In the genomic region with DNA sequence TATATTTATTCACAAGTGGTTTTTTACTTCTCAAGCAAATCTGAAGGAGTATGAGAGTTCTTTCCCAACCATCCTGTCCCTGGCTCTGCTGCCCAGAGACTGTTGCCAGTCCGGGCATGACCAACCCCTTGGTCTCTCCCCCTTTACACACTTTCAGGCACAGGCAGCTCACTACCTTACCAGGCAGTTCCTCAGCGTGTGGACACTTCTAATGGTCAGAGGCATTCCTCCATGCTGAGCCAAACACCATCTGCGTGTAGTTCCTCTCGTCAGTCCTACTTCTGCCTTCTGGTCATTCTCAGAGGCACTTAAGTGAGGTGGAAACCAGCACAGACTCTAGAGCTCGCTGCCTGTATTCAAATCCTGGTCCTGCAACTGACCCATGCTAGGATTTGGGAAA, we compare ENCODE assay signal across 22 cellular contexts. TPM values are rescaled to one million over a fixed set of nuclear protein-coding genes. Genes with fewer than 3 reads are reported as not detected.
A peak's percentile ranks its signal among the peaks of the same experiment; 100 is the strongest.
DNase-seq lines count a peak whose midpoint lies in the region; ATAC-seq, FAIRE-seq and TF ChIP-seq lines count a peak whose summit lies in the region.
"Had no signal": no experiment of that assay in that cellular context is flagged by ENCODE, and none has a peak within 500 bp of the region (broad histone marks: within the 10 kb centered on the region; RNA-seq: fewer than 3 reads in every experiment).

No MANE protein-coding gene starts in this region.

- ATAC-seq in right cardiac atrium, result peak; percentile 9 to 13
- peak; percentile 33 to 77 (median 48) for ATAC-seq in psoas muscle
- no peak for ATAC-seq in GM18909 (IDR thresholded peaks at IDR 0.05; ENCODE audit: poor library complexity, unreplicated experiment)
- ATAC-seq in left colon, result no peak

- no TSS peak for BruUV-seq in mammary epithelial cell (replicated peaks; lab: Mats Ljungman, UMichigan)

- H3K79me2 ChIP-seq in mammary epithelial cell (ENCODE audit: insufficient read depth, low read length), result no peaks in the 10 kb centered on the region

- H3K4me1 ChIP-seq in right cardiac atrium (ENCODE audit: control insufficient read depth, insufficient read depth, low read length) (peaks cover 5% of the 10 kb centered on the region), psoas muscle (peaks cover 11% of the 10 kb centered on the region), mammary epithelial cell (ENCODE audit: insufficient read depth, low read length) (no peaks in the 10 kb centered on the region)
- H3K4me1 ChIP-seq: BLaER1 had no signal

- CTCF ChIA-PET in mammary epithelial cell (lab: Charles Lee; ENCODE audit: low non-redundant PET), result no interaction called here

- H3K27ac ChIP-seq in right cardiac atrium (ENCODE audit: low read length) (no peak overlapping the region), psoas muscle (no peak overlapping the region), mammary epithelial cell (ENCODE audit: insufficient read depth, low read depth, low read length) (no peak overlapping the region)
- H3K27ac ChIP-seq: BLaER1, RWPE1 had no signal

- no peaks in the 10 kb centered on the region for H4K20me1 ChIP-seq in mammary epithelial cell (ENCODE audit: insufficient read depth, low read length)
- H4K20me1 ChIP-seq: BLaER1 had no signal

- H3K9me3 ChIP-seq in right cardiac atrium (ENCODE audit: control insufficient read depth, low read length) (no peaks in the 10 kb centered on the region), psoas muscle (no peaks in the 10 kb centered on the region), mammary epithelial cell (replicated peaks; ENCODE audit: insufficient read depth, low read length) (no peaks in the 10 kb centered on the region)

- H3K4me3 ChIP-seq in right cardiac atrium (ENCODE audit: low read length) (no peak overlapping the region), psoas muscle (no peak overlapping the region), mammary epithelial cell (replicated peaks in 1 of 3; ENCODE audit: insufficient read depth in 1 of 3, low read depth in 2 of 3, low read length in 3 of 3) (no peak overlapping the region)
- H3K4me3 ChIP-seq: BLaER1 had no signal

- H3K27me3 ChIP-seq in right cardiac atrium (ENCODE audit: control insufficient read depth, insufficient read depth), result no peaks in the 10 kb centered on the region
- H3K27me3 ChIP-seq in psoas muscle (ENCODE audit: insufficient read depth in 3 of 3, low read length in 2 of 3), result no peaks in the 10 kb centered on the region
- H3K27me3 ChIP-seq in mammary epithelial cell (ENCODE audit: insufficient read depth, low read length), result no peaks in the 10 kb centered on the region
- H3K27me3 ChIP-seq: BLaER1 had no signal

- WGBS in right cardiac atrium, result 68% methylated on average over 5 of the region's 5 CpGs
- 50 to 86% (median 64%) methylated on average over 5 of the region's 5 CpGs for WGBS in psoas muscle, 3 donors
- WGBS in mammary epithelial cell (ENCODE audit: low coverage, missing lambda C conversion rate), result 65% methylated on average over 5 of the region's 5 CpGs

- H3K36me3 ChIP-seq in psoas muscle (ENCODE audit: insufficient read depth in 1 of 2, low read depth in 1 of 2), result peaks cover 0 to 34% of the 10 kb centered on the region in 2 donors
- no peaks in the 10 kb centered on the region for H3K36me3 ChIP-seq in mammary epithelial cell (ENCODE audit: insufficient read depth, low read length)
- H3K36me3 ChIP-seq: BLaER1 had no signal

- no peak overlapping the region for H3K4me2 ChIP-seq in mammary epithelial cell (ENCODE audit: insufficient read depth, low read depth, low read length)
- H3K4me2 ChIP-seq: BLaER1 had no signal

- H2AFZ ChIP-seq in mammary epithelial cell (ENCODE audit: low read depth, low read length), result no peak overlapping the region

- no peak overlapping the region for H3K9ac ChIP-seq in mammary epithelial cell (ENCODE audit: insufficient read depth, low read length)
- H3K9ac ChIP-seq: BLaER1 had no signal

- no peak for FAIRE-seq in D721Med (lab: Jason Lieb, UNC)
- FAIRE-seq: GM12891, GM18507 had no signal

- DNase-seq in activated CD8-positive, alpha-beta memory T cell treated with anti-CD3 and anti-CD28 coated beads, Interleukin-2, amount 50 U/mL, for 48 hours, result peak; percentile 15
- DNase-seq in activated CD8-positive, alpha-beta memory T cell treated with anti-CD3 and anti-CD28 coated beads, Interleukin-2, amount 50 U/mL, for 4 hours, result no peak
- DNase-seq in right cardiac atrium (no peak), psoas muscle (peak in 1 of 2 donors; percentile 39), D721Med (ENCODE audit: insufficient read length, low spot score) (no peak), left colon (no peak), mammary epithelial cell (no peak)
- DNase-seq: 8988T; CD8-positive, alpha-beta memory T cell; DMS 273 treated with DMSO at 0.1 percent for 48 hours; GDM1; GOT3; KG1; NCI-H1436 treated with DMSO at 0.1 percent for 48 hours; NCI-H2029 treated with DMSO at 0.1 percent for 48 hours; NCI-H2171 treated with DMSO at 0.1 percent for 48 hours; NCI-H774 had no signal

- intact Hi-C loops in right cardiac atrium (cut with DNase I) (no loop called here), psoas muscle (cut with DNase I) (no loop called here), left colon (cut with DNase I, micrococcal nuclease) (no loop called here), mammary epithelial cell (cut with micrococcal nuclease) (no loop called here)

- no peak for TF ChIP-seq CTCF in psoas muscle (IDR thresholded peaks at IDR 0.05)
- no peak for TF ChIP-seq CTCF in D721Med (IDR thresholded peaks at IDR 0.05; ENCODE audit: insufficient read depth, missing control alignments)
- TF ChIP-seq CTCF in mammary epithelial cell (conservative IDR thresholded peaks at IDR 0.05 in 1 of 2, IDR thresholded peaks at IDR 0.05 in 1 of 2; ENCODE audit: extremely low read depth in 1 of 2, insufficient read depth in 1 of 2, low read depth in 1 of 2, low read length in 2 of 2), result no peak

- in situ Hi-C loops in mammary epithelial cell (cut with MboI; ENCODE audit: low sequenced_read_pairs in 2 of 2), result no loop called here

- dilution Hi-C loops in mammary epithelial cell (cut with HindIII; ENCODE audit: low sequenced_read_pairs), result no loop called here

RNA-seq across cellular contexts. Expression of a gene that starts 56.1 kb away (rescaled TPM):
- total RNA-seq in right cardiac atrium, result 10 to 100 TPM; 19.4 to 29.5 (median 24.6) TPM
- 14.0 TPM for polyA plus RNA-seq in right cardiac atrium
- 10 to 100 TPM; 17.1 to 22.9 (median 19.4) TPM for total RNA-seq in psoas muscle
- 10 to 100 TPM; 16.2 to 22.7 (median 17.4) TPM for polyA plus RNA-seq in psoas muscle
- total RNA-seq in left colon, result 10 to 100 TPM; 12.6 to 22.4 TPM
- 10 to 100 TPM; 16.5 to 18.0 TPM for total RNA-seq in mammary epithelial cell
- polyA plus RNA-seq in mammary epithelial cell, result 9.9 TPM
- 16.9 TPM for polyA minus RNA-seq in mammary epithelial cell

RNA-seq across cellular contexts. Expression of a gene that starts 56.6 kb away (rescaled TPM):
- total RNA-seq in right cardiac atrium (10 to 100 TPM; 18.7 to 27.7 (median 19.6) TPM), psoas muscle (10 to 100 TPM; 14.6 to 22.1 (median 17.5) TPM), left colon (10 to 100 TPM; 29.0 to 34.0 TPM), mammary epithelial cell (10 to 100 TPM; 26.3 to 36.3 TPM)
- polyA plus RNA-seq in right cardiac atrium (10.3 TPM), psoas muscle (10 to 100 TPM in 2 of 3 donors, 1 to 10 TPM in 1; 7.1 to 11.8 (median 10.8) TPM), mammary epithelial cell (19.6 TPM)
- polyA minus RNA-seq in mammary epithelial cell, result 32.4 TPM

Comparison
In these comparisons a context has a peak if more than half of its experiments do, and no peak if none do; other contexts are left out.
1. ATAC-seq: peak in right cardiac atrium (2 of 2) and psoas muscle (4 of 4); none in GM18909 (single experiment) and left colon (single experiment).